Comparison of ENCODE assay signal across 9 cellular contexts in genomic region chr3:122576174-122576940, GRCh38. TPM values are rescaled to one million over a fixed set of nuclear protein-coding genes. Genes with fewer than 3 reads are reported as not detected.
A peak's percentile ranks its signal among the peaks of the same experiment; 100 is the strongest.
DNase-seq lines count a peak whose midpoint lies in the region; ATAC-seq and FAIRE-seq lines count a peak whose summit lies in the region.
"Had no signal": no experiment of that assay in that cellular context is flagged by ENCODE, and none has a peak within 500 bp of the region (broad histone marks: within the 10 kb centered on the region; RNA-seq: fewer than 3 reads in every experiment).

No MANE protein-coding gene starts in this region.

- H3K27me3 Mint-ChIP-seq in immature natural killer cell (ENCODE audit: low read depth in 3 of 3): peaks cover 0 to 3% (median 2%) of the 10 kb centered on the region in 3 donors

- H3K36me3 Mint-ChIP-seq in immature natural killer cell: peaks cover 11 to 20% (median 16%) of the 10 kb centered on the region in 3 donors

- H3K4me3 Mint-ChIP-seq in immature natural killer cell: peak overlapping the region in 4 of 5 donors; percentile 11 to 99 (median 99)

- H3K4me1 Mint-ChIP-seq in immature natural killer cell: peaks cover 69 to 88% of the 10 kb centered on the region in 2 donors

- H3K27ac Mint-ChIP-seq in immature natural killer cell: peak overlapping the region; percentile 57 to 99 (median 98)

- H3K9me3 Mint-ChIP-seq in immature natural killer cell: peaks cover 0 to 5% (median 0%) of the 10 kb centered on the region in 6 donors

- peak; percentile 82 for ATAC-seq in GM21723 (IDR thresholded peaks at IDR 0.05; ENCODE audit: unreplicated experiment)

- DNase-seq in GM18507 (ENCODE audit: extremely low spot score, insufficient read length, low read depth) (peak; percentile 58), NAMALWA (ENCODE audit: low spot score) (peak; percentile 91), immature natural killer cell (no peak), hypothalamus (lab: John Stamatoyannopoulos, UW) (no peak), urothelium cell line (ENCODE audit: low spot score) (no peak), occipital lobe (lab: John Stamatoyannopoulos, UW) (no peak), NCI-H128 (lab: John Stamatoyannopoulos, UW; ENCODE audit: unreplicated experiment) (no peak)
- DNase-seq: IMR-90 had no signal

- FAIRE-seq in GM18507 (lab: Jason Lieb, UNC): peak; percentile 100
- FAIRE-seq in urothelium cell line (lab: Jason Lieb, UNC): no peak

RNA-seq across cellular contexts. Expression of gene PARP15, which starts 1.1 kb away (rescaled TPM):
- 10 to 100 TPM in 2 of 3 donors, 1 to 10 TPM in 1; 9.4 to 17.0 (median 14.1) TPM for polyA plus RNA-seq in immature natural killer cell
- total RNA-seq in occipital lobe: not detected
- total RNA-seq: IMR-90 had no signal

RNA-seq across cellular contexts. Expression of gene DTX3L, which starts 12.2 kb away (rescaled TPM):
- 10 to 100 TPM; 15.1 to 38.3 (median 16.3) TPM for polyA plus RNA-seq in immature natural killer cell
- total RNA-seq in occipital lobe: 4.5 TPM

RNA-seq across cellular contexts. Expression of gene PARP9, which starts 12.3 kb away (rescaled TPM):
- polyA plus RNA-seq in immature natural killer cell: 10 to 100 TPM; 18.1 to 43.9 (median 28.4) TPM
- total RNA-seq in occipital lobe: 6.1 TPM

Comparison
In these comparisons a context has a peak if more than half of its experiments do, and no peak if none do; other contexts are left out.
1. DNase-seq: peak in GM18507 (single experiment) and NAMALWA (single experiment); none in immature natural killer cell (0 of 3), hypothalamus (0 of 51), urothelium cell line (single experiment), occipital lobe (single experiment) and NCI-H128 (single experiment).